Comparison of ENCODE assay signal across 16 cellular contexts in the genomic region with DNA sequence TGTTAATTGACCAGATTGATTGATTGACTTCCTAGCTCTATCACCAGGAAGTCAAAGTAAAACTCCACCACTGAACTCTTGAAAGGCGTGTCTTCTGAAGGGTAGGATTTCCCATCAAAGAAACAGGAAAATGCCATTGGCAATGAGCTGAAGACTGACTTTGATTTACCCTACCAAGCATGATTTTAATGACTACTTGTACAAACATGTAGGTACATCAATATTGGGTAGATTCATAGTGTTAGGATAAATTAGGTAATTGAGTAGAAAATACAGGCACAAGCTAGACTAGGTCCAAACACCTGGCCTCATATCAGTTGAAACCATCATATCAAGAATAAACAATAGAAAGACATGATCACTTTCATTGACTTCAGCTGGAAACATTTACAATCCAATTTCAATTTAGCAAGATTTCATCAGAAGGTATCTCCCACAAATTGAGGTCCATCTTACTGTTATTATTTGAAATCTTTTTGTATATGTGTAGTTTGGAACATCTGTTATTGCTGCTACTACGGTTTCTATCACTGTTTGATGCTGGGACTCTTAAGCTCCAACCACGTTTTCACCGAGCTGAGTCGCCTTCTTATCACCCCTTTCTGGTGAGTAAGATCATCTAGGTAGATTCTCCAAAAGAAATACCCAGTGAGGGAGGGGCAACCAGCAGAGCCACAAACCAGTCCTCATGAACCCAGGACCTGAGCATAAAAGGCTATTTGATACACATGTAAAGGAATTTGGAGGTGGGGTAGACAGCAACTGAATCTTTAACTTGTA. TPM values are rescaled to one million over a fixed set of nuclear protein-coding genes. Genes with fewer than 3 reads are reported as not detected.
DNase-seq lines count a peak whose midpoint lies in the region; ATAC-seq and TF ChIP-seq lines count a peak whose summit lies in the region.
"Had no signal": no experiment of that assay in that cellular context is flagged by ENCODE, and none has a peak within 500 bp of the region (broad histone marks: within the 10 kb centered on the region; RNA-seq: fewer than 3 reads in every experiment).

No MANE protein-coding gene starts in this region.

- no peaks in the 10 kb centered on the region for H3K23me2 ChIP-seq in H9 (ENCODE audit: insufficient read length, low read depth, low read length, poor library complexity, severe bottlenecking)

- no peaks in the 10 kb centered on the region for H3K9me3 Mint-ChIP-seq in T-helper 1 cell treated with Interleukin-12 subunit alpha and Interleukin-12 subunit beta and Interleukin-4 antibody, amounts not matched to agents 30 μg/mL and 1 μg/mL, for 36 hours
- H3K9me3 Mint-ChIP-seq in H9 (peaks cover 42% of the 10 kb centered on the region in 2 experiments), chondrocyte (ENCODE audit: low read depth) (peaks cover 2% of the 10 kb centered on the region)
- H3K9me3 Mint-ChIP-seq: activated naive CD4-positive, alpha-beta T cell treated with anti-CD3 and anti-CD28 coated beads, Interleukin-2, amount 10 ng/mL, durations not matched to agents 7 days and 5 days had no signal

- ATAC-seq in GM21447 (IDR thresholded peaks at IDR 0.05; ENCODE audit: unreplicated experiment): no peak
- ATAC-seq: A549 had no signal

- no peak overlapping the region for H3K14ac ChIP-seq in H9 (ENCODE audit: insufficient read depth, low read length)

- DNase-seq in T-helper 1 cell: no peak
- DNase-seq in H9: no peak
- DNase-seq in chondrocyte (ENCODE audit: low spot score): no peak
- peak; percentile 48 for DNase-seq in osteoblast (ENCODE audit: insufficient read length, low spot score, missing footprints)
- no peak for DNase-seq in COLO668 (lab: John Stamatoyannopoulos, UW; ENCODE audit: unreplicated experiment)
- DNase-seq in globus pallidus (ENCODE audit: low spot score): no peak
- DNase-seq: activated naive CD4-positive, alpha-beta T cell treated with anti-CD3 and anti-CD28 coated beads, Interleukin-2, amount 10 ng/mL, durations not matched to agents 7 days and 5 days; Caco-2; KBM-7; kidney; naive B cell; NCI-H2081; sigmoid colon had no signal

- H4K91ac ChIP-seq in H9 (ENCODE audit: insufficient read length, low read depth, low read length): no peak overlapping the region

- no peak overlapping the region for H2BK5ac ChIP-seq in H9 (ENCODE audit: insufficient read length, low read length)

- no peak overlapping the region for H3K18ac ChIP-seq in H9 (ENCODE audit: insufficient read length, low read depth, low read length)

- no peak overlapping the region for H3K4me3 ChIP-seq in osteoblast (ENCODE audit: insufficient read depth, low read length)
- H3K4me3 ChIP-seq: A549, sigmoid colon had no signal

- H3K4me1 Mint-ChIP-seq in T-helper 1 cell treated with Interleukin-12 subunit alpha and Interleukin-12 subunit beta and Interleukin-4 antibody, amounts not matched to agents 30 μg/mL and 1 μg/mL, for 36 hours (ENCODE audit: low read depth): peaks cover 19% of the 10 kb centered on the region
- H3K4me1 Mint-ChIP-seq in H9: peaks cover 14 to 15% of the 10 kb centered on the region in 2 experiments
- H3K4me1 Mint-ChIP-seq in chondrocyte (ENCODE audit: low read depth): peaks cover 52% of the 10 kb centered on the region
- H3K4me1 Mint-ChIP-seq: activated naive CD4-positive, alpha-beta T cell treated with anti-CD3 and anti-CD28 coated beads, Interleukin-2, amount 10 ng/mL, durations not matched to agents 7 days and 5 days had no signal

- H3K4me1 ChIP-seq in H9 (ENCODE audit: insufficient read depth, low read length) (no peaks in the 10 kb centered on the region; the same call in 1 of the 2 replicates), osteoblast (ENCODE audit: insufficient read depth, low read length) (peaks cover 40% of the 10 kb centered on the region)
- H3K4me1 ChIP-seq: Caco-2, sigmoid colon had no signal

- H2AFZ ChIP-seq in H9 (ENCODE audit: low read length): no peak overlapping the region
- H2AFZ ChIP-seq in osteoblast (ENCODE audit: low read length): no peak overlapping the region

- H3K4ac ChIP-seq in H9 (ENCODE audit: low read depth, low read length): no peak overlapping the region

- H3K36me3 Mint-ChIP-seq in T-helper 1 cell treated with Interleukin-12 subunit alpha and Interleukin-12 subunit beta and Interleukin-4 antibody, amounts not matched to agents 30 μg/mL and 1 μg/mL, for 36 hours (ENCODE audit: low read depth): peaks cover 4% of the 10 kb centered on the region
- H3K36me3 Mint-ChIP-seq in H9 (ENCODE audit: insufficient read depth in 1 of 3, low read depth in 3 of 3) (no peaks in the 10 kb centered on the region; a peak in 3 of 7 replicates), chondrocyte (ENCODE audit: low read depth) (no peaks in the 10 kb centered on the region)
- H3K36me3 Mint-ChIP-seq: activated naive CD4-positive, alpha-beta T cell treated with anti-CD3 and anti-CD28 coated beads, Interleukin-2, amount 10 ng/mL, durations not matched to agents 7 days and 5 days had no signal

- H3K23ac ChIP-seq in H9 (ENCODE audit: insufficient read length, low read depth, low read length): no peak overlapping the region

- H2BK15ac ChIP-seq in H9 (ENCODE audit: low read depth, low read length): no peak overlapping the region

- no peak overlapping the region for H2BK120ac ChIP-seq in H9 (ENCODE audit: low read depth, low read length, poor library complexity, severe bottlenecking)

- peak overlapping the region; percentile 69 for H3K27ac Mint-ChIP-seq in T-helper 1 cell treated with Interleukin-12 subunit alpha and Interleukin-12 subunit beta and Interleukin-4 antibody, amounts not matched to agents 30 μg/mL and 1 μg/mL, for 36 hours
- H3K27ac Mint-ChIP-seq in H9: no peak overlapping the region
- peak overlapping the region; percentile 74 for H3K27ac Mint-ChIP-seq in chondrocyte (ENCODE audit: unreplicated experiment)
- H3K27ac Mint-ChIP-seq: activated naive CD4-positive, alpha-beta T cell treated with anti-CD3 and anti-CD28 coated beads, Interleukin-2, amount 10 ng/mL, durations not matched to agents 7 days and 5 days; naive B cell had no signal

- TF ChIP-seq CTCF in H9 (conservative IDR thresholded peaks at IDR 0.05): no peak
- no peak for TF ChIP-seq CTCF in chondrocyte (IDR thresholded peaks at IDR 0.05)
- no peak for TF ChIP-seq CTCF in osteoblast (IDR thresholded peaks at IDR 0.05; ENCODE audit: extremely low read depth, low read depth, low read length)

- H3K79me2 ChIP-seq in H9 (ENCODE audit: insufficient read depth, low read length) (no peaks in the 10 kb centered on the region), osteoblast (ENCODE audit: insufficient read depth, low read length) (no peaks in the 10 kb centered on the region)

- H3K9me3 ChIP-seq in H9 (ENCODE audit: control insufficient read depth, low read depth, low read length) (no peaks in the 10 kb centered on the region), osteoblast (ENCODE audit: low read depth, low read length) (no peaks in the 10 kb centered on the region)
- H3K9me3 ChIP-seq: A549, Caco-2, sigmoid colon had no signal

- H3K79me1 ChIP-seq in H9 (ENCODE audit: insufficient read depth, low read depth, low read length, poor library complexity, severe bottlenecking): no peaks in the 10 kb centered on the region

- H4K8ac ChIP-seq in H9 (replicated peaks; ENCODE audit: insufficient read length, low read depth, low read length): no peak overlapping the region

- H4K20me1 ChIP-seq in H9 (ENCODE audit: control insufficient read depth, insufficient read depth, insufficient read length): no peaks in the 10 kb centered on the region
- no peaks in the 10 kb centered on the region for H4K20me1 ChIP-seq in osteoblast (ENCODE audit: insufficient read depth, low read length)

- H2AK5ac ChIP-seq in H9 (ENCODE audit: insufficient read length, low read length): no peak overlapping the region

- peak overlapping the region; percentile 45 for H2BK12ac ChIP-seq in H9 (ENCODE audit: insufficient read length, low read depth, low read length)

- H3K9ac ChIP-seq in H9 (ENCODE audit: extremely low read depth, insufficient read length, low read length): no peak overlapping the region

- no CpG with 5 or more reads among the region's 5 CpGs for WGBS in H9 (ENCODE audit: extremely low coverage, insufficient read length, low lambda C conversion rate)

- H3K56ac ChIP-seq in H9 (ENCODE audit: insufficient read length, low read depth, low read length): no peak overlapping the region

- H2BK20ac ChIP-seq in H9 (ENCODE audit: low read depth, low read length, poor library complexity, severe bottlenecking): no peak overlapping the region

- H3K27ac ChIP-seq in H9 (ENCODE audit: insufficient read length, low read depth, low read length) (no peak overlapping the region), osteoblast (ENCODE audit: low read depth, low read length) (peak overlapping the region; percentile 85)

- H3K4me2 ChIP-seq in H9 (ENCODE audit: insufficient read depth, insufficient read length, low read length) (no peak overlapping the region), osteoblast (ENCODE audit: insufficient read depth, low read length) (peak overlapping the region; percentile 3)
- H3K4me2 ChIP-seq: A549 had no signal

- H4K5ac ChIP-seq in H9 (ENCODE audit: insufficient read length, low read depth, low read length): no peak overlapping the region

- no peak overlapping the region for H3T11ph ChIP-seq in H9 (ENCODE audit: low read length)

- no peaks in the 10 kb centered on the region for H3K27me3 Mint-ChIP-seq in T-helper 1 cell treated with Interleukin-12 subunit alpha and Interleukin-12 subunit beta and Interleukin-4 antibody, amounts not matched to agents 30 μg/mL and 1 μg/mL, for 36 hours (ENCODE audit: low read depth)
- H3K27me3 Mint-ChIP-seq in H9 (ENCODE audit: low read depth): no peaks in the 10 kb centered on the region
- H3K27me3 Mint-ChIP-seq in chondrocyte (ENCODE audit: low read depth): no peaks in the 10 kb centered on the region
- H3K27me3 Mint-ChIP-seq: activated naive CD4-positive, alpha-beta T cell treated with anti-CD3 and anti-CD28 coated beads, Interleukin-2, amount 10 ng/mL, durations not matched to agents 7 days and 5 days had no signal

- H3K4me3 Mint-ChIP-seq in T-helper 1 cell treated with Interleukin-12 subunit alpha and Interleukin-12 subunit beta and Interleukin-4 antibody, amounts not matched to agents 30 μg/mL and 1 μg/mL, for 36 hours: no peak overlapping the region
- no peak overlapping the region for H3K4me3 Mint-ChIP-seq in H9
- no peak overlapping the region for H3K4me3 Mint-ChIP-seq in chondrocyte (ENCODE audit: unreplicated experiment)
- H3K4me3 Mint-ChIP-seq: activated naive CD4-positive, alpha-beta T cell treated with anti-CD3 and anti-CD28 coated beads, Interleukin-2, amount 10 ng/mL, durations not matched to agents 7 days and 5 days had no signal

- H3K27me3 ChIP-seq in H9 (ENCODE audit: insufficient read depth, low read length) (no peaks in the 10 kb centered on the region), osteoblast (ENCODE audit: insufficient read depth, low read length) (no peaks in the 10 kb centered on the region)
- H3K27me3 ChIP-seq: sigmoid colon had no signal

- H3K36me3 ChIP-seq in osteoblast (ENCODE audit: insufficient read depth, low read length): no peaks in the 10 kb centered on the region
- H3K36me3 ChIP-seq: sigmoid colon had no signal

RNA-seq across cellular contexts. Expression of gene ATXN3L, which starts 53.4 kb away (rescaled TPM):
- total RNA-seq in H9 (2021) (not detected in 2 replicates), chondrocyte (not detected in 3 replicates), osteoblast (not detected in 2 replicates)
- total RNA-seq: Caco-2, kidney, sigmoid colon had no signal

Comparison
In these comparisons a context has a peak if more than half of its experiments do, and no peak if none do; other contexts are left out.
1. H3K27ac Mint-ChIP-seq: peak in T-helper 1 cell treated with Interleukin-12 subunit alpha and Interleukin-12 subunit beta and Interleukin-4 antibody, amounts not matched to agents 30 μg/mL and 1 μg/mL, for 36 hours (single experiment) and chondrocyte (single experiment); none in H9 (0 of 3).